In genomic region chr12:62256408-62257079, GRCh38 we compare ENCODE assay signal across 9 cellular contexts. TPM values are rescaled to one million over a fixed set of nuclear protein-coding genes. Genes with fewer than 3 reads are reported as not detected.
DNase-seq lines count a peak whose midpoint lies in the region; ATAC-seq and TF ChIP-seq lines count a peak whose summit lies in the region.
"Had no signal": no experiment of that assay in that cellular context is flagged by ENCODE, and none has a peak within 500 bp of the region (broad histone marks: within the 10 kb centered on the region; RNA-seq: fewer than 3 reads in every experiment).

No MANE protein-coding gene starts in this region.

- intact Hi-C loops in left ventricle myocardium inferior (cut with micrococcal nuclease) = no loop called here
- intact Hi-C loops in aorta (cut with DNase I) = no loop called here

- DNase-seq in left ventricle myocardium inferior (no peak), right atrium auricular region (ENCODE audit: low spot score) (no peak), osteoblast (ENCODE audit: insufficient read length, low spot score, missing footprints) (no peak), aorta (no peak), AG08395 (ENCODE audit: low spot score) (no peak), mucosa of gallbladder (ENCODE audit: low spot score) (no peak)
- no peak for DNase-seq in activated naive CD4-positive, alpha-beta T cell treated with anti-CD3 and anti-CD28 coated beads, Interleukin-2, amount 10 ng/mL, durations not matched to agents 7 days and 5 days

- H3K4me1 ChIP-seq in left ventricle myocardium inferior (peaks cover 43% of the 10 kb centered on the region), right atrium auricular region (peaks cover 0 to 11% of the 10 kb centered on the region in 2 donors), osteoblast (ENCODE audit: insufficient read depth, low read length) (peaks cover 6% of the 10 kb centered on the region), aorta (ENCODE audit: control insufficient read depth in 1 of 2, insufficient read depth in 2 of 2, low read length in 2 of 2) (no peaks in the 10 kb centered on the region)

- peak overlapping the region; percentile 61 for H2AFZ ChIP-seq in osteoblast (ENCODE audit: low read length)

- peak overlapping the region; percentile 19 for H3K4me3 Mint-ChIP-seq in activated naive CD4-positive, alpha-beta T cell treated with anti-CD3 and anti-CD28 coated beads, Interleukin-2, amount 10 ng/mL, durations not matched to agents 7 days and 5 days

- peak overlapping the region; percentile 18 for H3K4me3 ChIP-seq in left ventricle myocardium inferior
- H3K4me3 ChIP-seq in right atrium auricular region = peak overlapping the region in 1 of 2 donors; percentile 10
- no peak overlapping the region for H3K4me3 ChIP-seq in osteoblast (ENCODE audit: insufficient read depth, low read length)
- H3K4me3 ChIP-seq in aorta (ENCODE audit: low read length in 2 of 2) = peak overlapping the region; percentile 2 to 28
- H3K4me3 ChIP-seq: dorsolateral prefrontal cortex had no signal

- peaks cover 35% of the 10 kb centered on the region for H3K36me3 Mint-ChIP-seq in activated naive CD4-positive, alpha-beta T cell treated with anti-CD3 and anti-CD28 coated beads, Interleukin-2, amount 10 ng/mL, durations not matched to agents 7 days and 5 days

- H4K20me1 ChIP-seq in osteoblast (ENCODE audit: insufficient read depth, low read length) = peaks cover 9% of the 10 kb centered on the region

- peaks cover 14% of the 10 kb centered on the region for H3K79me2 ChIP-seq in osteoblast (ENCODE audit: insufficient read depth, low read length)

- no peaks in the 10 kb centered on the region for H3K9me3 ChIP-seq in left ventricle myocardium inferior (replicated peaks)
- no peaks in the 10 kb centered on the region for H3K9me3 ChIP-seq in right atrium auricular region
- no peaks in the 10 kb centered on the region for H3K9me3 ChIP-seq in osteoblast (ENCODE audit: low read depth, low read length)
- H3K9me3 ChIP-seq in aorta (ENCODE audit: control insufficient read depth, low read length) = no peaks in the 10 kb centered on the region

- no peaks in the 10 kb centered on the region for H3K36me3 ChIP-seq in left ventricle myocardium inferior
- H3K36me3 ChIP-seq in right atrium auricular region = no peaks in the 10 kb centered on the region
- H3K36me3 ChIP-seq in osteoblast (ENCODE audit: insufficient read depth, low read length) = no peaks in the 10 kb centered on the region
- no peaks in the 10 kb centered on the region for H3K36me3 ChIP-seq in aorta (ENCODE audit: control insufficient read depth in 1 of 2, insufficient read depth in 2 of 2, low read length in 1 of 2)

- ATAC-seq in aorta (ENCODE audit: low FRiP score) (no peak), GM18858 (IDR thresholded peaks at IDR 0.05; ENCODE audit: unreplicated experiment) (no peak)

- no peaks in the 10 kb centered on the region for H3K27me3 Mint-ChIP-seq in activated naive CD4-positive, alpha-beta T cell treated with anti-CD3 and anti-CD28 coated beads, Interleukin-2, amount 10 ng/mL, durations not matched to agents 7 days and 5 days

- H3K27me3 ChIP-seq in left ventricle myocardium inferior (ENCODE audit: low read depth) = no peaks in the 10 kb centered on the region
- H3K27me3 ChIP-seq in right atrium auricular region = no peaks in the 10 kb centered on the region
- H3K27me3 ChIP-seq in osteoblast (ENCODE audit: insufficient read depth, low read length) = no peaks in the 10 kb centered on the region
- H3K27me3 ChIP-seq in aorta (ENCODE audit: control insufficient read depth in 1 of 2, insufficient read depth in 2 of 2, low read length in 1 of 2) = no peaks in the 10 kb centered on the region
- H3K27me3 ChIP-seq: dorsolateral prefrontal cortex had no signal

- CTCF ChIA-PET in activated naive CD4-positive, alpha-beta T cell treated with anti-CD3 and anti-CD28 coated beads, Interleukin-2, amount 10 ng/mL, durations not matched to agents 7 days and 5 days (lab: Charles Lee) = no interaction called here

- peak overlapping the region; percentile 47 for H3K27ac Mint-ChIP-seq in activated naive CD4-positive, alpha-beta T cell treated with anti-CD3 and anti-CD28 coated beads, Interleukin-2, amount 10 ng/mL, durations not matched to agents 7 days and 5 days

- H3K4me2 ChIP-seq in osteoblast (ENCODE audit: insufficient read depth, low read length) = peak overlapping the region; percentile 31

- peak overlapping the region; percentile 96 for H3K27ac ChIP-seq in left ventricle myocardium inferior (replicated peaks)
- peak overlapping the region in 1 of 2 donors; percentile 45 for H3K27ac ChIP-seq in right atrium auricular region
- no peak overlapping the region for H3K27ac ChIP-seq in osteoblast (ENCODE audit: low read depth, low read length)
- H3K27ac ChIP-seq in aorta (ENCODE audit: low read depth in 1 of 2, low read length in 2 of 2) = no peak overlapping the region
- H3K27ac ChIP-seq: dorsolateral prefrontal cortex had no signal

- H3K9me3 Mint-ChIP-seq in activated naive CD4-positive, alpha-beta T cell treated with anti-CD3 and anti-CD28 coated beads, Interleukin-2, amount 10 ng/mL, durations not matched to agents 7 days and 5 days = peaks cover 4% of the 10 kb centered on the region

- 8 to 12% methylated on average over 8 of the region's 8 CpGs for WGBS in aorta, 2 donors

- H3K4me1 Mint-ChIP-seq in activated naive CD4-positive, alpha-beta T cell treated with anti-CD3 and anti-CD28 coated beads, Interleukin-2, amount 10 ng/mL, durations not matched to agents 7 days and 5 days = peaks cover 44% of the 10 kb centered on the region

- TF ChIP-seq CTCF in left ventricle myocardium inferior (IDR thresholded peaks at IDR 0.05; ENCODE audit: borderline replicate concordance) (no peak), right atrium auricular region (IDR thresholded peaks at IDR 0.05) (no peak), osteoblast (IDR thresholded peaks at IDR 0.05; ENCODE audit: extremely low read depth, low read depth, low read length) (no peak)

RNA-seq across cellular contexts. Expression of gene USP15, which starts 3.7 kb away (rescaled TPM):
- total RNA-seq in left ventricle myocardium inferior (58.0 TPM), right atrium auricular region (10 to 100 TPM; 41.1 to 49.7 TPM), osteoblast (51.4 and 53.9 TPM in 2 replicates), aorta (100 to 1,000 TPM in 1 of 2 donors, 10 to 100 TPM in 1; 97.9 to 102 TPM), mucosa of gallbladder (35.7 TPM)
- 10 to 100 TPM; 16.3 to 34.4 TPM for polyA plus RNA-seq in aorta
